Comparison of ENCODE assay signal across 11 cellular contexts in genomic region chr17:77696720-77697460, GRCh38.
DNase-seq lines count a peak whose midpoint lies in the region; ATAC-seq and TF ChIP-seq lines count a peak whose summit lies in the region.
"Had no signal": no experiment of that assay in that cellular context is flagged by ENCODE, and none has a peak within 500 bp of the region (broad histone marks: within the 10 kb centered on the region; RNA-seq: fewer than 3 reads in every experiment).

No MANE protein-coding gene starts in this region.

- no peaks in the 10 kb centered on the region for H3K36me3 ChIP-seq in HUES6 (ENCODE audit: control insufficient read depth, insufficient read depth, low read length)
- H3K36me3 ChIP-seq in esophagus muscularis mucosa = no peaks in the 10 kb centered on the region
- H3K36me3 ChIP-seq in naive thymus-derived CD4-positive, alpha-beta T cell (ENCODE audit: control insufficient read depth in 2 of 3, insufficient read depth in 3 of 3, low read length in 3 of 3) = no peaks in the 10 kb centered on the region
- no peaks in the 10 kb centered on the region for H3K36me3 ChIP-seq in testis (ENCODE audit: low read depth, missing control alignments)
- H3K36me3 ChIP-seq: thoracic aorta had no signal

- no peak overlapping the region for H3K27ac Mint-ChIP-seq in CD4-positive, alpha-beta T cell
- H3K27ac Mint-ChIP-seq in naive thymus-derived CD4-positive, alpha-beta T cell = peak overlapping the region in 5 of 9 donors; percentile 2 to 70 (median 34)

- H3K4me3 Mint-ChIP-seq in CD4-positive, alpha-beta T cell = no peak overlapping the region
- peak overlapping the region in 9 of 10 donors; percentile 41 to 77 (median 73) for H3K4me3 Mint-ChIP-seq in naive thymus-derived CD4-positive, alpha-beta T cell

- H3K4me3 ChIP-seq in HUES6 (ENCODE audit: low read depth, low read length) (peak overlapping the region; percentile 54), esophagus muscularis mucosa (peak overlapping the region in 3 of 4 donors; percentile 18 to 24 (median 19)), testis (no peak overlapping the region)
- no peak overlapping the region for H3K4me3 ChIP-seq in naive thymus-derived CD4-positive, alpha-beta T cell (ENCODE audit: low read length)
- H3K4me3 ChIP-seq: thoracic aorta had no signal

- H3K27ac ChIP-seq in CD4-positive, alpha-beta T cell (ENCODE audit: low read depth, low read length) = no peak overlapping the region
- no peak overlapping the region for H3K27ac ChIP-seq in HUES6 (ENCODE audit: low read depth, low read length)
- peak overlapping the region in 2 of 4 donors; percentile 23 to 43 for H3K27ac ChIP-seq in esophagus muscularis mucosa (replicated peaks in 1 of 4)
- no peak overlapping the region for H3K27ac ChIP-seq in naive thymus-derived CD4-positive, alpha-beta T cell (ENCODE audit: low read depth, low read length)
- no peak overlapping the region for H3K27ac ChIP-seq in testis
- H3K27ac ChIP-seq: HL-60, thoracic aorta had no signal

- DNase-seq in CD4-positive, alpha-beta T cell = no peak
- DNase-seq in esophagus muscularis mucosa (ENCODE audit: extremely low spot score) (no peak), DMS 273 treated with DMSO at 0.1 percent for 48 hours (lab: John Stamatoyannopoulos, UW) (no peak), DMS53 (lab: John Stamatoyannopoulos, UW) (no peak), testis (no peak)
- DNase-seq in naive thymus-derived CD4-positive, alpha-beta T cell = peak in 2 of 9 donors; percentile 5 to 12
- DNase-seq: NCI-H1105 treated with DMSO at 0.1 percent for 48 hours had no signal

- peaks cover 40% of the 10 kb centered on the region for H3K4me1 Mint-ChIP-seq in CD4-positive, alpha-beta T cell (ENCODE audit: low read depth)
- peaks cover 7 to 37% (median 24%) of the 10 kb centered on the region in 7 donors for H3K4me1 Mint-ChIP-seq in naive thymus-derived CD4-positive, alpha-beta T cell

- no peak overlapping the region for H3K9ac ChIP-seq in HUES6 (ENCODE audit: low read length)

- TF ChIP-seq POLR2A in esophagus muscularis mucosa (IDR thresholded peaks at IDR 0.05; ENCODE audit: low read depth) (no peak), testis (IDR thresholded peaks at IDR 0.05) (no peak)

- H3K27me3 Mint-ChIP-seq in CD4-positive, alpha-beta T cell = no peaks in the 10 kb centered on the region
- H3K27me3 Mint-ChIP-seq in naive thymus-derived CD4-positive, alpha-beta T cell = peaks cover 0 to 40% (median 0%) of the 10 kb centered on the region in 5 donors

- no peaks in the 10 kb centered on the region for H3K36me3 Mint-ChIP-seq in CD4-positive, alpha-beta T cell (ENCODE audit: low read depth)
- peaks cover 0 to 4% (median 0%) of the 10 kb centered on the region in 5 donors for H3K36me3 Mint-ChIP-seq in naive thymus-derived CD4-positive, alpha-beta T cell

- TF ChIP-seq CTCF in CD4-positive, alpha-beta T cell (IDR thresholded peaks at IDR 0.05) = no peak
- TF ChIP-seq CTCF in esophagus muscularis mucosa (IDR thresholded peaks at IDR 0.05) = no peak
- no peak for TF ChIP-seq CTCF in testis (IDR thresholded peaks at IDR 0.05)

- POLR2A ChIA-PET in CD4-positive, alpha-beta T cell (lab: Charles Lee) = interaction anchor here (1.1 to 2.3 kb wide), 3 partner anchors 30 to 261 kb away, joined by 3 to 12 read pairs (median 5); partner anchors contain the start of gene TNRC6C
- POLR2A ChIA-PET in naive thymus-derived CD4-positive, alpha-beta T cell (lab: Charles Lee) = interaction anchor here (0.6 to 0.8 kb wide), 2 partner anchors 262 to 967 kb away, joined by 3 read pairs; no protein-coding TSS in a partner anchor

- whole genome bisulfite sequencing in esophagus muscularis mucosa = 47% methylated on average over 14 of the region's 15 CpGs
- 45 to 51% methylated on average over 14 to 15 of the region's 15 CpGs for WGBS in testis, 2 donors

- peaks cover 25% of the 10 kb centered on the region for H3K4me1 ChIP-seq in HUES6 (ENCODE audit: control insufficient read depth, insufficient read depth, low read length)
- H3K4me1 ChIP-seq in esophagus muscularis mucosa = peaks cover 4 to 33% (median 31%) of the 10 kb centered on the region in 4 donors
- H3K4me1 ChIP-seq in naive thymus-derived CD4-positive, alpha-beta T cell (ENCODE audit: control insufficient read depth in 2 of 2, insufficient read depth in 2 of 2, low read length in 2 of 2) = no peaks in the 10 kb centered on the region
- peaks cover 4% of the 10 kb centered on the region for H3K4me1 ChIP-seq in testis

- peaks cover 1% of the 10 kb centered on the region for H3K9me3 ChIP-seq in CD4-positive, alpha-beta T cell (ENCODE audit: control insufficient read depth, low read length)
- H3K9me3 ChIP-seq in HUES6 (ENCODE audit: control insufficient read depth, insufficient read depth, low read depth, low read length) = peaks cover 4% of the 10 kb centered on the region
- no peaks in the 10 kb centered on the region for H3K9me3 ChIP-seq in esophagus muscularis mucosa
- H3K9me3 ChIP-seq in naive thymus-derived CD4-positive, alpha-beta T cell (ENCODE audit: control insufficient read depth in 2 of 3, low read length in 3 of 3) = peaks cover 0 to 1% (median 0%) of the 10 kb centered on the region in 3 experiments
- H3K9me3 ChIP-seq in testis = no peaks in the 10 kb centered on the region
- H3K9me3 ChIP-seq: thoracic aorta had no signal

- CTCF ChIA-PET in CD4-positive, alpha-beta T cell (lab: Charles Lee) = no interaction called here
- CTCF ChIA-PET in naive thymus-derived CD4-positive, alpha-beta T cell (lab: Charles Lee) = no interaction called here

- no peak for TF ChIP-seq EP300 in esophagus muscularis mucosa (IDR thresholded peaks at IDR 0.05)

- H3K27me3 ChIP-seq in CD4-positive, alpha-beta T cell (ENCODE audit: control insufficient read depth, insufficient read depth, low read length) = peaks cover 5% of the 10 kb centered on the region
- H3K27me3 ChIP-seq in HUES6 (ENCODE audit: control insufficient read depth, insufficient read depth, low read length) = peaks cover 62% of the 10 kb centered on the region
- H3K27me3 ChIP-seq in esophagus muscularis mucosa = peaks cover 0 to 7% (median 0%) of the 10 kb centered on the region in 4 donors
- no peaks in the 10 kb centered on the region for H3K27me3 ChIP-seq in naive thymus-derived CD4-positive, alpha-beta T cell (ENCODE audit: control insufficient read depth in 2 of 2, insufficient read depth in 2 of 2, low read length in 2 of 2)
- H3K27me3 ChIP-seq in testis = no peaks in the 10 kb centered on the region

- H3K9me3 Mint-ChIP-seq in CD4-positive, alpha-beta T cell = peaks cover 2% of the 10 kb centered on the region
- peaks cover 0 to 9% (median 4%) of the 10 kb centered on the region in 11 donors for H3K9me3 Mint-ChIP-seq in naive thymus-derived CD4-positive, alpha-beta T cell

- intact Hi-C loops in CD4-positive, alpha-beta T cell (cut with DNase I, micrococcal nuclease) = loop anchor here in 1 of 2 experiments (10.0 kb wide), 1 partner anchor 52 kb away; no protein-coding TSS in a partner anchor
- intact Hi-C loops in esophagus muscularis mucosa (cut with DNase I) = no loop called here
- intact Hi-C loops in naive thymus-derived CD4-positive, alpha-beta T cell (cut with micrococcal nuclease) = loop anchor here in 1 of 2 donors (2.0 kb wide), 1 partner anchor 30 kb away; no protein-coding TSS in a partner anchor
- intact Hi-C loops in testis (cut with DNase I; ENCODE audit: low total_unique reads) = no loop called here

- ATAC-seq in CD4-positive, alpha-beta T cell (ENCODE audit: poor library complexity) = peak; percentile 49
- no peak for ATAC-seq in naive thymus-derived CD4-positive, alpha-beta T cell
- no peak for ATAC-seq in HG02885 (IDR thresholded peaks at IDR 0.05; ENCODE audit: poor library complexity, unreplicated experiment)

Comparison
In these comparisons a context has a peak if more than half of its experiments do, and no peak if none do; other contexts are left out.
1. H3K4me3 ChIP-seq: peak in HUES6 (single experiment) and esophagus muscularis mucosa (3 of 4); none in naive thymus-derived CD4-positive, alpha-beta T cell (single experiment) and testis (0 of 2).